ENCODE assay signal across 8 cellular contexts in genomic region chr1:31704261-31705079, GRCh38. TPM values are rescaled to one million over a fixed set of nuclear protein-coding genes. Genes with fewer than 3 reads are reported as not detected.
A peak's percentile ranks its signal among the peaks of the same experiment; 100 is the strongest.
DNase-seq lines count a peak whose midpoint lies in the region; ATAC-seq, FAIRE-seq and TF ChIP-seq lines count a peak whose summit lies in the region.

No MANE protein-coding gene starts in this region.

- peak overlapping the region; percentile 91 for H3K27ac Mint-ChIP-seq in WTC11

- ATAC-seq in WTC11 = peak; percentile 5
- peak in 1 of 4 donors; percentile 14 for ATAC-seq in heart left ventricle
- no peak for ATAC-seq in HG03439 (IDR thresholded peaks at IDR 0.05; ENCODE audit: unreplicated experiment)

- H3K36me3 ChIP-seq in HEK293 (ENCODE audit: control insufficient read depth in 2 of 2, insufficient read depth in 1 of 2, low read length in 2 of 2) (no peaks in the 10 kb centered on the region), heart left ventricle (peaks cover 0 to 7% (median 0%) of the 10 kb centered on the region in 9 donors), skeletal muscle satellite cell (ENCODE audit: insufficient read depth, low read length) (peaks cover 4% of the 10 kb centered on the region)

- peaks cover 6% of the 10 kb centered on the region for H3K27me3 Mint-ChIP-seq in WTC11 (ENCODE audit: low read depth)

- TF ChIP-seq CTCF in HEK293 (tag by site-specific recombination; IDR thresholded peaks at IDR 0.05) (no peak), WTC11 (IDR thresholded peaks at IDR 0.05) (no peak), heart left ventricle (IDR thresholded peaks at IDR 0.05) (no peak)

- H3K9ac ChIP-seq in skeletal muscle satellite cell (ENCODE audit: low read depth, low read length) = peak overlapping the region; percentile 65

- H3K27me3 ChIP-seq in heart left ventricle = peaks cover 0 to 23% (median 0%) of the 10 kb centered on the region in 9 donors
- no peaks in the 10 kb centered on the region for H3K27me3 ChIP-seq in skeletal muscle satellite cell (ENCODE audit: control insufficient read depth, insufficient read depth, low read length)

- FAIRE-seq in frontal cortex (lab: Jason Lieb, UNC) = no peak

- no peak for TF ChIP-seq POLR2A in heart left ventricle (IDR thresholded peaks at IDR 0.05)

- WGBS in heart left ventricle, 4 donors = 35 to 46% (median 38%) methylated on average over 13 to 20 of the region's 20 CpGs

- DNase-seq in WTC11 (ENCODE audit: low spot score) (no peak), heart left ventricle (peak in 1 of 5 donors; percentile 64), frontal cortex (ENCODE audit: low spot score in 2 of 2) (no peak), KBM-7 (no peak), UCSD-AML1 (lab: John Stamatoyannopoulos, UW; ENCODE audit: unreplicated experiment) (no peak)

- H3K36me3 Mint-ChIP-seq in WTC11 = no peaks in the 10 kb centered on the region

- H3K9me3 ChIP-seq in HEK293 (ENCODE audit: control insufficient read depth, insufficient read depth, low read depth, low read length) (no peaks in the 10 kb centered on the region), heart left ventricle (no peaks in the 10 kb centered on the region), skeletal muscle satellite cell (replicated peaks; ENCODE audit: low read length) (no peaks in the 10 kb centered on the region)

- CTCF ChIA-PET in HEK293 (lab: Yijun Ruan, JAX) = interaction anchor here (0.8 to 4.0 kb wide), 6 partner anchors 11 to 84 kb away, joined by 3 to 22 read pairs (median 4); no protein-coding TSS in a partner anchor
- CTCF ChIA-PET in WTC11 (lab: Charles Lee) = interaction anchor here (0.6 to 6.3 kb wide), 31 partner anchors 10 to 259 kb away, joined by 3 to 196 read pairs (median 5); partner anchors contain the start of gene HCRTR1

- no peaks in the 10 kb centered on the region for H3K9me3 Mint-ChIP-seq in WTC11

- H3K4me3 ChIP-seq in HEK293 (ENCODE audit: low read depth, low read length) = no peak overlapping the region
- peak overlapping the region in 11 of 12 donors; percentile 24 to 63 (median 50) for H3K4me3 ChIP-seq in heart left ventricle
- peak overlapping the region; percentile 65 for H3K4me3 ChIP-seq in skeletal muscle satellite cell (ENCODE audit: low read length)

- H3K4me3 Mint-ChIP-seq in WTC11 = peak overlapping the region; percentile 76

- peaks cover 42% of the 10 kb centered on the region for H3K4me1 Mint-ChIP-seq in WTC11

- in situ Hi-C loops in KBM-7 (cut with MboI; ENCODE audit: low pct_unique_long_range_greater_than_20kb, low sequenced_read_pairs) = no loop called here

- intact Hi-C loops in heart left ventricle (cut with DNase I) = loop anchor here in 2 of 10 donors (5.0 kb wide), 1 partner anchor 37 kb away; no protein-coding TSS in a partner anchor

- POLR2A ChIA-PET in HEK293 (lab: Yijun Ruan, JAX) (interaction anchor here (0.7 kb wide), 1 partner anchor 10 kb away, joined by 7 read pairs; no protein-coding TSS in a partner anchor), WTC11 (lab: Charles Lee) (interaction anchor here (2.9 kb wide), 1 partner anchor 10 kb away, joined by 15 read pairs; no protein-coding TSS in a partner anchor)

- H3K4me1 ChIP-seq in HEK293 (ENCODE audit: control insufficient read depth, insufficient read depth, low read length) (peaks cover 3% of the 10 kb centered on the region), heart left ventricle (peaks cover 5 to 62% (median 39%) of the 10 kb centered on the region in 12 donors), skeletal muscle satellite cell (ENCODE audit: control insufficient read depth, insufficient read depth, low read length) (peaks cover 84% of the 10 kb centered on the region)

- H3K4me2 ChIP-seq in skeletal muscle satellite cell (ENCODE audit: low read length) = peak overlapping the region; percentile 79

- no peak overlapping the region for H3K27ac ChIP-seq in HEK293 (ENCODE audit: extremely low read depth, low read depth, low read length)
- H3K27ac ChIP-seq in heart left ventricle = peak overlapping the region; percentile 15 to 88 (median 72)

TF ChIP-seq in HEK293, 187 proteins besides CTCF, POLR2A, EP300 and RAD21:
- TF ChIP-seq ZNF133 (tag by site-specific recombination; IDR thresholded peaks at IDR 0.05) (no peak), ZNF580 (tag by site-specific recombination; IDR thresholded peaks at IDR 0.05) (no peak), ATF2 (tag by site-specific recombination; IDR thresholded peaks at IDR 0.05; ENCODE audit: low read depth) (no peak), ZNF600 (tag by site-specific recombination; IDR thresholded peaks at IDR 0.05) (peak; percentile 25; the same call in 1 of the 2 replicates), ZNF121 (tag by site-specific recombination; IDR thresholded peaks at IDR 0.05) (no peak), KLF8 (tag by site-specific recombination; IDR thresholded peaks at IDR 0.05) (no peak), ZEB2 (tag by site-specific recombination; IDR thresholded peaks at IDR 0.05) (no peak)
TF ChIP-seq in HEK293: peak in this region for 1.

TF ChIP-seq in WTC11, 78 proteins besides CTCF, POLR2A, EP300 and RAD21:
- no peak for TF ChIP-seq CREM (CRISPR knock-in tag; IDR thresholded peaks at IDR 0.05)
- peak; percentile 80 for TF ChIP-seq GABPB1 (CRISPR knock-in tag; IDR thresholded peaks at IDR 0.05)

RNA-seq across cellular contexts. Expression of gene COL16A1, which starts 0.7 kb away (rescaled TPM):
- total RNA-seq in WTC11 (2021) = 8.8 to 11.0 TPM (median 9.6 TPM) in 3 replicates
- 10 to 100 TPM; 10.1 to 24.1 (median 13.1) TPM for total RNA-seq in heart left ventricle
- polyA plus RNA-seq in heart left ventricle = 10 to 100 TPM in 1 of 2 donors, 1 to 10 TPM in 1; 7.5 to 15.8 TPM
- 33.4 and 50.2 TPM in 2 replicates for total RNA-seq in skeletal muscle satellite cell (2012; rRNA removed)
- 4.1 TPM for total RNA-seq in frontal cortex

RNA-seq across cellular contexts. Expression of gene ADGRB2, which starts 59.7 kb away (rescaled TPM):
- total RNA-seq in WTC11 (2021) (29.6 to 39.3 TPM (median 30.1 TPM) in 3 replicates), heart left ventricle (10 to 100 TPM in 4 of 9 donors, 1 to 10 TPM in 5; 4.7 to 18.5 (median 9.6) TPM), frontal cortex (42.4 TPM)
- 10 to 100 TPM in 1 of 2 donors, 1 to 10 TPM in 1; 1.1 to 11.5 TPM for polyA plus RNA-seq in heart left ventricle
- 1.8 and 3.3 TPM in 2 replicates for total RNA-seq in skeletal muscle satellite cell (2012; rRNA removed)

RNA-seq across cellular contexts. Expression of gene PEF1, which starts 59.8 kb away (rescaled TPM):
- 33.7 to 37.0 TPM (median 35.5 TPM) in 3 replicates for total RNA-seq in WTC11 (2021)
- total RNA-seq in heart left ventricle = 10 to 100 TPM; 32.2 to 55.4 (median 42.4) TPM
- 100 to 1,000 TPM in 1 of 2 donors, 10 to 100 TPM in 1; 36.1 to 106 TPM for polyA plus RNA-seq in heart left ventricle
- total RNA-seq in skeletal muscle satellite cell (2012; rRNA removed) = 59.0 and 60.8 TPM in 2 replicates
- 37.9 TPM for total RNA-seq in frontal cortex
